Comparison of ENCODE assay signal across 34 cellular contexts in genomic region chr19:29076963-29077362, GRCh38.
"Had no signal": no experiment of that assay in that cellular context is flagged by ENCODE, and none has a peak within 500 bp of the region (broad histone marks: within the 10 kb centered on the region; RNA-seq: fewer than 3 reads in every experiment).

No MANE protein-coding gene starts in this region.

- H3K27me3 Mint-ChIP-seq: activated CD4-positive, alpha-beta memory T cell treated with anti-CD3 and anti-CD28 coated beads for 36 hours; activated CD4-positive, alpha-beta T cell treated with anti-CD3 and anti-CD28 coated beads for 36 hours; activated CD4-positive, alpha-beta T cell treated with anti-CD3 and anti-CD28 coated beads, Interleukin-2, amount 10 ng/mL, durations not matched to agents 24 days and 14 days; activated CD8-positive, alpha-beta memory T cell treated with anti-CD3 and anti-CD28 coated beads, Interleukin-2, amount 10 ng/mL, durations not matched to agents 7 days and 5 days; activated naive CD4-positive, alpha-beta T cell treated with anti-CD3 and anti-CD28 coated beads, Interleukin-2, amount 10 ng/mL, durations not matched to agents 7 days and 5 days; activated naive CD8-positive, alpha-beta T cell treated with anti-CD3 and anti-CD28 coated beads, Interleukin-2, amount 10 ng/mL, durations not matched to agents 7 days and 5 days; brain; dendritic cell treated with granulocyte-macrophage colony-stimulating factor and Interleukin-4, amounts not matched to agents 40 ng/mL and 50 ng/mL, for 4 days had no signal

- H3K36me3 ChIP-seq: ascending aorta, breast epithelium, cardiac muscle cell, esophagus muscularis mucosa, gastrocnemius medialis had no signal

- H3K27ac Mint-ChIP-seq: activated CD4-positive, alpha-beta memory T cell treated with anti-CD3 and anti-CD28 coated beads for 36 hours; activated CD4-positive, alpha-beta T cell treated with anti-CD3 and anti-CD28 coated beads for 36 hours; activated CD4-positive, alpha-beta T cell treated with anti-CD3 and anti-CD28 coated beads, Interleukin-2, amount 10 ng/mL, durations not matched to agents 24 days and 14 days; activated CD8-positive, alpha-beta memory T cell treated with anti-CD3 and anti-CD28 coated beads, Interleukin-2, amount 10 ng/mL, durations not matched to agents 7 days and 5 days; activated CD8-positive, alpha-beta T cell treated with anti-CD3 and anti-CD28 coated beads, Interleukin-2, amount 10 ng/mL, durations not matched to agents 7 days and 5 days; activated naive CD4-positive, alpha-beta T cell treated with anti-CD3 and anti-CD28 coated beads, Interleukin-2, amount 10 ng/mL, durations not matched to agents 7 days and 5 days; activated naive CD4-positive, alpha-beta T cell treated with anti-CD3 and anti-CD28 coated beads, Interleukin-2, amount 50 U/mL, for 72 hours; activated naive CD8-positive, alpha-beta T cell treated with anti-CD3 and anti-CD28 coated beads, Interleukin-2, amount 10 ng/mL, durations not matched to agents 7 days and 5 days; activated T-cell treated with anti-CD3 and anti-CD28 coated beads, Interleukin-2, amount 50 U/mL, for 24 hours; activated T-cell treated with anti-CD3 and anti-CD28 coated beads, Interleukin-2, amount 50 U/mL, for 72 hours; brain; dendritic cell treated with granulocyte-macrophage colony-stimulating factor and Interleukin-4, amounts not matched to agents 40 ng/mL and 50 ng/mL, for 4 days; T-helper 17 cell; T-helper 2 cell treated with Interferon-gamma antibody and Interleukin-4, amounts not matched to agents 5 μg/mL and 100 μg/mL, for 36 hours had no signal

- H3K36me3 Mint-ChIP-seq: activated CD4-positive, alpha-beta memory T cell treated with anti-CD3 and anti-CD28 coated beads for 36 hours; activated CD8-positive, alpha-beta memory T cell treated with anti-CD3 and anti-CD28 coated beads, Interleukin-2, amount 10 ng/mL, durations not matched to agents 7 days and 5 days; activated naive CD4-positive, alpha-beta T cell treated with anti-CD3 and anti-CD28 coated beads, Interleukin-2, amount 10 ng/mL, durations not matched to agents 7 days and 5 days; activated naive CD4-positive, alpha-beta T cell treated with anti-CD3 and anti-CD28 coated beads, Interleukin-2, amount 50 U/mL, for 72 hours; activated naive CD8-positive, alpha-beta T cell treated with anti-CD3 and anti-CD28 coated beads, Interleukin-2, amount 10 ng/mL, durations not matched to agents 7 days and 5 days; brain had no signal

- H3K4me3 Mint-ChIP-seq: activated CD4-positive, alpha-beta memory T cell treated with anti-CD3 and anti-CD28 coated beads for 36 hours; activated CD4-positive, alpha-beta T cell treated with anti-CD3 and anti-CD28 coated beads for 36 hours; activated CD4-positive, alpha-beta T cell treated with anti-CD3 and anti-CD28 coated beads, Interleukin-2, amount 10 ng/mL, durations not matched to agents 24 days and 14 days; activated CD8-positive, alpha-beta memory T cell treated with anti-CD3 and anti-CD28 coated beads, Interleukin-2, amount 10 ng/mL, durations not matched to agents 7 days and 5 days; activated CD8-positive, alpha-beta T cell treated with anti-CD3 and anti-CD28 coated beads, Interleukin-2, amount 10 ng/mL, durations not matched to agents 7 days and 5 days; activated naive CD4-positive, alpha-beta T cell treated with anti-CD3 and anti-CD28 coated beads, Interleukin-2, amount 10 ng/mL, durations not matched to agents 7 days and 5 days; activated naive CD8-positive, alpha-beta T cell treated with anti-CD3 and anti-CD28 coated beads, Interleukin-2, amount 10 ng/mL, durations not matched to agents 7 days and 5 days; activated T-cell treated with anti-CD3 and anti-CD28 coated beads, Interleukin-2, amount 50 U/mL, for 24 hours; activated T-cell treated with anti-CD3 and anti-CD28 coated beads, Interleukin-2, amount 50 U/mL, for 72 hours; brain; dendritic cell treated with granulocyte-macrophage colony-stimulating factor and Interleukin-4, amounts not matched to agents 40 ng/mL and 50 ng/mL, for 4 days; T-helper 17 cell; T-helper 2 cell treated with Interferon-gamma antibody and Interleukin-4, amounts not matched to agents 5 μg/mL and 100 μg/mL, for 36 hours had no signal

- H3K9me3 Mint-ChIP-seq: activated CD4-positive, alpha-beta memory T cell treated with anti-CD3 and anti-CD28 coated beads for 36 hours; activated CD4-positive, alpha-beta T cell treated with anti-CD3 and anti-CD28 coated beads, Interleukin-2, amount 10 ng/mL, durations not matched to agents 24 days and 14 days; activated naive CD4-positive, alpha-beta T cell treated with anti-CD3 and anti-CD28 coated beads, Interleukin-2, amount 10 ng/mL, durations not matched to agents 7 days and 5 days; activated naive CD4-positive, alpha-beta T cell treated with anti-CD3 and anti-CD28 coated beads, Interleukin-2, amount 50 U/mL, for 72 hours; activated naive CD8-positive, alpha-beta T cell treated with anti-CD3 and anti-CD28 coated beads, Interleukin-2, amount 10 ng/mL, durations not matched to agents 7 days and 5 days; activated T-cell treated with anti-CD3 and anti-CD28 coated beads, Interleukin-2, amount 50 U/mL, for 24 hours; activated T-cell treated with anti-CD3 and anti-CD28 coated beads, Interleukin-2, amount 50 U/mL, for 72 hours; brain; dendritic cell treated with granulocyte-macrophage colony-stimulating factor and Interleukin-4, amounts not matched to agents 40 ng/mL and 50 ng/mL, for 4 days; T-helper 2 cell treated with Interferon-gamma antibody and Interleukin-4, amounts not matched to agents 5 μg/mL and 100 μg/mL, for 36 hours had no signal

- H3K4me1 Mint-ChIP-seq: activated CD4-positive, alpha-beta T cell treated with anti-CD3 and anti-CD28 coated beads for 36 hours; activated CD4-positive, alpha-beta T cell treated with anti-CD3 and anti-CD28 coated beads, Interleukin-2, amount 10 ng/mL, durations not matched to agents 24 days and 14 days; activated CD8-positive, alpha-beta memory T cell treated with anti-CD3 and anti-CD28 coated beads, Interleukin-2, amount 10 ng/mL, durations not matched to agents 7 days and 5 days; activated naive CD4-positive, alpha-beta T cell treated with anti-CD3 and anti-CD28 coated beads, Interleukin-2, amount 10 ng/mL, durations not matched to agents 7 days and 5 days; activated naive CD8-positive, alpha-beta T cell treated with anti-CD3 and anti-CD28 coated beads, Interleukin-2, amount 10 ng/mL, durations not matched to agents 7 days and 5 days; T-helper 17 cell had no signal

- H3K27me3 ChIP-seq: ascending aorta, cardiac muscle cell, foreskin keratinocyte had no signal

- ATAC-seq: activated CD4-positive, alpha-beta T cell treated with anti-CD3 and anti-CD28 coated beads for 36 hours; activated CD8-positive, alpha-beta memory T cell treated with anti-CD3 and anti-CD28 coated beads, Interleukin-2, amount 10 ng/mL, durations not matched to agents 7 days and 5 days; activated CD8-positive, alpha-beta T cell treated with anti-CD3 and anti-CD28 coated beads, Interleukin-2, amount 10 ng/mL, durations not matched to agents 7 days and 5 days; activated naive CD4-positive, alpha-beta T cell treated with anti-CD3 and anti-CD28 coated beads, Interleukin-2, amount 50 U/mL, for 72 hours; activated T-cell treated with anti-CD3 and anti-CD28 coated beads, Interleukin-2, amount 50 U/mL, for 72 hours; foreskin keratinocyte; gastrocnemius medialis; T-helper 17 cell had no signal

- H3K4me3 ChIP-seq: ascending aorta, breast epithelium, cardiac muscle cell, coronary artery, dorsolateral prefrontal cortex, esophagus muscularis mucosa, gastrocnemius medialis had no signal

- H3K27ac ChIP-seq: ascending aorta, breast epithelium, cardiac muscle cell, coronary artery, dorsolateral prefrontal cortex, esophagus muscularis mucosa, foreskin keratinocyte, gastrocnemius medialis had no signal

- H3K9me3 ChIP-seq: ascending aorta, breast epithelium, esophagus muscularis mucosa, gastrocnemius medialis had no signal

- DNase-seq: activated CD4-positive, alpha-beta memory T cell treated with anti-CD3 and anti-CD28 coated beads for 36 hours; activated CD4-positive, alpha-beta T cell treated with anti-CD3 and anti-CD28 coated beads for 36 hours; activated CD4-positive, alpha-beta T cell treated with anti-CD3 and anti-CD28 coated beads, Interleukin-2, amount 10 ng/mL, durations not matched to agents 24 days and 14 days; activated CD4-positive, CD25-positive, alpha-beta regulatory T cell; activated CD4-positive, CD25-positive, alpha-beta regulatory T cell treated with anti-CD3 and anti-CD28 coated beads, Interleukin-2, amount 50 U/mL, for 72 hours; activated CD8-positive, alpha-beta memory T cell treated with anti-CD3 and anti-CD28 coated beads, Interleukin-2, amount 10 ng/mL, durations not matched to agents 7 days and 5 days; activated CD8-positive, alpha-beta memory T cell treated with anti-CD3 and anti-CD28 coated beads, Interleukin-2, amount 50 U/mL, for 4 hours; activated CD8-positive, alpha-beta T cell treated with anti-CD3 and anti-CD28 coated beads, Interleukin-2, amount 10 ng/mL, durations not matched to agents 7 days and 5 days; activated gamma-delta T cell; activated naive CD4-positive, alpha-beta T cell; activated naive CD4-positive, alpha-beta T cell treated with anti-CD3 and anti-CD28 coated beads, Interleukin-2, amount 10 ng/mL, durations not matched to agents 7 days and 5 days; activated naive CD8-positive, alpha-beta T cell treated with anti-CD3 and anti-CD28 coated beads, Interleukin-2, amount 10 ng/mL, durations not matched to agents 7 days and 5 days; activated T-cell treated with anti-CD3 and anti-CD28 coated beads for 4 hours; activated T-cell treated with anti-CD3 and anti-CD28 coated beads, Interleukin-2, amount 50 U/mL, for 24 hours; activated T-cell treated with anti-CD3 and anti-CD28 coated beads, Interleukin-2, amount 50 U/mL, for 72 hours; central memory CD4-positive, alpha-beta T cell; cerebellar nuclear complex; dorsolateral prefrontal cortex; effector memory CD4-positive, alpha-beta T cell; erythroblast; foreskin keratinocyte; gastrocnemius medialis; glutamatergic neuron; T-helper 1 cell; T-helper 17 cell had no signal

- H3K4me1 ChIP-seq: ascending aorta, breast epithelium, esophagus muscularis mucosa, foreskin keratinocyte, gastrocnemius medialis had no signal
